In genomic region chr5:75538201-75538600, GRCh38 we compare ENCODE assay signal across 28 cellular contexts.
"Had no signal": no experiment of that assay in that cellular context is flagged by ENCODE, and none has a peak within 500 bp of the region (broad histone marks: within the 10 kb centered on the region; RNA-seq: fewer than 3 reads in every experiment).

No MANE protein-coding gene starts in this region.

- H3K27ac ChIP-seq: breast epithelium, pancreas, psoas muscle, right atrium auricular region, stomach, thyroid gland, upper lobe of left lung, vagina had no signal

- H3K27me3 ChIP-seq: breast epithelium, pancreas, right atrium auricular region, stomach, thyroid gland, upper lobe of left lung, vagina had no signal

- DNase-seq: activated CD4-positive, alpha-beta T cell treated with anti-CD3 and anti-CD28 coated beads, Interleukin-2, amount 10 ng/mL, durations not matched to agents 24 days and 14 days; activated CD4-positive, CD25-positive, alpha-beta regulatory T cell treated with anti-CD3 and anti-CD28 coated beads, Interleukin-2, amount 50 U/mL, for 72 hours; activated CD8-positive, alpha-beta T cell treated with anti-CD3 and anti-CD28 coated beads for 36 hours; activated gamma-delta T cell treated with Interleukin-2 at 50 U/mL for 16 hours; activated naive CD4-positive, alpha-beta T cell treated with anti-CD3 and anti-CD28 coated beads, Interleukin-2, amount 50 U/mL, for 16 hours; activated T-cell treated with anti-CD3 and anti-CD28 coated beads, Interleukin-2, amount 50 U/mL, for 4 hours; central memory CD4-positive, alpha-beta T cell; effector CD8-positive, alpha-beta T cell; erythroblast; foreskin melanocyte; naive B cell; nucleus accumbens; pancreas; psoas muscle; stimulated activated CD4-positive, alpha-beta T cell treated with anti-CD3 and anti-CD28 coated beads, Interleukin-15, amount 100 ng/mL, for 24 hours; stimulated activated CD4-positive, alpha-beta T cell treated with anti-CD3 and anti-CD28 coated beads, Interleukin-2, amount 100 ng/mL, for 24 hours; stimulated activated naive B cell treated with anti-CD40 and anti-IgM and Interleukin-4, amounts not matched to agents 10 μg/mL and 1 μg/mL and 100 μg/mL, for 72 hours; stomach; SW 1271; T-helper 17 cell; T1000; thyroid gland; upper lobe of left lung had no signal

- H3K4me3 ChIP-seq: breast epithelium, pancreas, psoas muscle, right atrium auricular region, stomach, thyroid gland, upper lobe of left lung, vagina had no signal

- H3K9me3 ChIP-seq: pancreas, vagina had no signal

- H3K4me3 Mint-ChIP-seq: activated CD4-positive, alpha-beta T cell treated with anti-CD3 and anti-CD28 coated beads, Interleukin-2, amount 10 ng/mL, durations not matched to agents 24 days and 14 days; activated CD8-positive, alpha-beta T cell treated with anti-CD3 and anti-CD28 coated beads for 36 hours; activated T-cell treated with anti-CD3 and anti-CD28 coated beads, Interleukin-2, amount 50 U/mL, for 4 hours; activated T-helper 17 cell treated with anti-CD3 and anti-CD28 coated beads, Interleukin-2, amount 50 U/mL, for 72 hours; mesothelial cell of epicardium; naive B cell; stimulated activated naive B cell treated with anti-CD40 and anti-IgM and Interleukin-4, amounts not matched to agents 10 μg/mL and 1 μg/mL and 100 μg/mL, for 72 hours; T-helper 17 cell had no signal

- H3K27me3 Mint-ChIP-seq: activated CD4-positive, alpha-beta T cell treated with anti-CD3 and anti-CD28 coated beads, Interleukin-2, amount 10 ng/mL, durations not matched to agents 24 days and 14 days; activated CD8-positive, alpha-beta T cell treated with anti-CD3 and anti-CD28 coated beads for 36 hours; activated T-helper 17 cell treated with anti-CD3 and anti-CD28 coated beads, Interleukin-2, amount 50 U/mL, for 72 hours; naive B cell; stimulated activated naive B cell treated with anti-CD40 and anti-IgM and Interleukin-4, amounts not matched to agents 10 μg/mL and 1 μg/mL and 100 μg/mL, for 72 hours; T-helper 17 cell had no signal

- ATAC-seq: activated CD8-positive, alpha-beta T cell treated with anti-CD3 and anti-CD28 coated beads for 36 hours; activated T-cell treated with anti-CD3 and anti-CD28 coated beads, Interleukin-2, amount 50 U/mL, for 4 hours; activated T-helper 17 cell treated with anti-CD3 and anti-CD28 coated beads, Interleukin-2, amount 50 U/mL, for 72 hours; pancreas; stimulated activated naive B cell treated with anti-CD40 and anti-IgM and Interleukin-4, amounts not matched to agents 10 μg/mL and 1 μg/mL and 100 μg/mL, for 72 hours; T-helper 17 cell had no signal

- H3K27ac Mint-ChIP-seq: activated CD4-positive, alpha-beta T cell treated with anti-CD3 and anti-CD28 coated beads, Interleukin-2, amount 10 ng/mL, durations not matched to agents 24 days and 14 days; activated CD8-positive, alpha-beta T cell treated with anti-CD3 and anti-CD28 coated beads for 36 hours; activated T-helper 17 cell treated with anti-CD3 and anti-CD28 coated beads, Interleukin-2, amount 50 U/mL, for 72 hours; mesothelial cell of epicardium; stimulated activated naive B cell treated with anti-CD40 and anti-IgM and Interleukin-4, amounts not matched to agents 10 μg/mL and 1 μg/mL and 100 μg/mL, for 72 hours; T-helper 17 cell had no signal

- H3K4me1 ChIP-seq: breast epithelium, pancreas, psoas muscle had no signal

- H3K36me3 ChIP-seq: breast epithelium, pancreas, right atrium auricular region, thyroid gland, vagina had no signal
